Comparison of ENCODE assay signal across 12 cellular contexts in the genomic region with DNA sequence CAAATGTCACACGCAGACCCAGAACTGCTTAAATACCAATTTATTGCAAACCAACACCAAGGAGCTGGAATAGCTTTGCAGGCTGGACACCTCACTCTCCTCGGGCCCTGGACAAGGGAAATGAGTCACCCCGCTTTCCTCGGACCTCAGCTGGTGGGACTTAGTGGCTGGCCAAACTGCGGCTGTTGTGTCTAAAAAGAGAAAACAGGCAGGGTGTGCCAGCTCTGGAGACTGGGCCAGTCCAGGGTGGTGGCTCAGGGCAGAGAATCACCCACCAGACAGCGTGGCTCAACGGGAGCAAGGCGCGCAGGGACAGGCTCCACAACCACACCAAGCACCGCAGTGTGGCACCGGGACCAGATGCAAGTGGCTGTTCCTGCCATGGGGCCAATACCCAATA. TPM values are rescaled to one million over a fixed set of nuclear protein-coding genes. Genes with fewer than 3 reads are reported as not detected.
DNase-seq lines count a peak whose midpoint lies in the region; TF ChIP-seq lines count a peak whose summit lies in the region.
"Had no signal": no experiment of that assay in that cellular context is flagged by ENCODE, and none has a peak within 500 bp of the region (broad histone marks: within the 10 kb centered on the region; RNA-seq: fewer than 3 reads in every experiment).

No MANE protein-coding gene starts in this region.

- peaks cover 0 to 37% of the 10 kb centered on the region in 2 donors for H3K36me3 ChIP-seq in vagina

- no peaks in the 10 kb centered on the region for H3K4me1 ChIP-seq in vagina

- TF ChIP-seq POLR2A in vagina (IDR thresholded peaks at IDR 0.05) = no peak

- H3K4me3 ChIP-seq in vagina = no peak overlapping the region
- H3K4me3 ChIP-seq: A549, gastroesophageal sphincter had no signal

- peak; percentile 43 for DNase-seq in activated CD8-positive, alpha-beta memory T cell treated with anti-CD3 and anti-CD28 coated beads for 24 hours
- no peak for DNase-seq in activated CD8-positive, alpha-beta memory T cell treated with anti-CD3 and anti-CD28 coated beads, Interleukin-2, amount 50 U/mL, for 4 hours
- DNase-seq in caudate nucleus (lab: John Stamatoyannopoulos, UW) (peak in 5 of 61 donors; percentile 32 to 58 (median 42)), islet precursor cell (peak; percentile 44), vagina (ENCODE audit: extremely low spot score in 2 of 2) (peak; percentile 62 to 87), retina (no peak), NCI-H1694 (lab: John Stamatoyannopoulos, UW) (no peak), NCI-H524 (lab: John Stamatoyannopoulos, UW) (no peak)
- DNase-seq: activated naive CD8-positive, alpha-beta T cell treated with anti-CD3 and anti-CD28 coated beads for 36 hours; trophoblast cell had no signal

- TF ChIP-seq CTCF in vagina (IDR thresholded peaks at IDR 0.05) = no peak

- no peaks in the 10 kb centered on the region for H3K9me3 ChIP-seq in vagina
- H3K9me3 ChIP-seq: A549, gastroesophageal sphincter had no signal

- H3K27me3 ChIP-seq in vagina = no peaks in the 10 kb centered on the region
- H3K27me3 ChIP-seq: gastroesophageal sphincter had no signal

- peak overlapping the region; percentile 53 for H3K27ac ChIP-seq in caudate nucleus (ENCODE audit: low read depth, low read length)
- no peak overlapping the region for H3K27ac ChIP-seq in vagina
- H3K27ac ChIP-seq: A549, gastroesophageal sphincter had no signal

- intact Hi-C loops in vagina (cut with DNase I) = no loop called here

RNA-seq across cellular contexts. Expression of a gene that starts 58.2 kb away (rescaled TPM):
- total RNA-seq in vagina = 3.2 TPM

Comparison
In these comparisons a context has a peak if more than half of its experiments do, and no peak if none do; other contexts are left out.
1. DNase-seq: peak in activated CD8-positive, alpha-beta memory T cell treated with anti-CD3 and anti-CD28 coated beads for 24 hours (single experiment), islet precursor cell (single experiment) and vagina (2 of 2); none in activated CD8-positive, alpha-beta memory T cell treated with anti-CD3 and anti-CD28 coated beads, Interleukin-2, amount 50 U/mL, for 4 hours (single experiment), retina (single experiment), NCI-H1694 (single experiment) and NCI-H524 (0 of 2).